31 cellular contexts compared by ENCODE assay signal in genomic region chr4:83024233-83024632, GRCh38.
"Had no signal": no experiment of that assay in that cellular context is flagged by ENCODE, and none has a peak within 500 bp of the region (broad histone marks: within the 10 kb centered on the region; RNA-seq: fewer than 3 reads in every experiment).

No MANE protein-coding gene starts in this region.

- H2AFZ ChIP-seq: hepatocyte had no signal

- H3K79me2 ChIP-seq: hepatocyte had no signal

- H3K4me1 ChIP-seq: esophagus squamous epithelium, gastroesophageal sphincter had no signal

- H3K4me3 Mint-ChIP-seq: activated CD4-positive, alpha-beta memory T cell treated with anti-CD3 and anti-CD28 coated beads for 36 hours; activated CD4-positive, alpha-beta T cell treated with anti-CD3 and anti-CD28 coated beads for 36 hours; activated CD4-positive, alpha-beta T cell treated with anti-CD3 and anti-CD28 coated beads, Interleukin-2, amount 10 ng/mL, durations not matched to agents 24 days and 14 days; activated naive CD8-positive, alpha-beta T cell; activated T-cell treated with anti-CD3 and anti-CD28 coated beads, Interleukin-2, amount 50 U/mL, for 4 hours; activated T-helper 17 cell treated with anti-CD3 and anti-CD28 coated beads, Interleukin-2, amount 50 U/mL, for 72 hours; central memory CD8-positive, alpha-beta T cell; dendritic cell treated with granulocyte-macrophage colony-stimulating factor and Interleukin-4, amounts not matched to agents 40 ng/mL and 50 ng/mL, for 4 days; effector memory CD8-positive, alpha-beta T cell had no signal

- ATAC-seq: activated CD4-positive, alpha-beta T cell treated with anti-CD3 and anti-CD28 coated beads for 36 hours; activated T-cell treated with anti-CD3 and anti-CD28 coated beads, Interleukin-2, amount 50 U/mL, for 4 hours; activated T-helper 17 cell treated with anti-CD3 and anti-CD28 coated beads, Interleukin-2, amount 50 U/mL, for 72 hours; effector memory CD8-positive, alpha-beta T cell; gastroesophageal sphincter; heart right ventricle had no signal

- H3K27ac Mint-ChIP-seq: activated CD4-positive, alpha-beta memory T cell treated with anti-CD3 and anti-CD28 coated beads for 36 hours; activated CD4-positive, alpha-beta T cell treated with anti-CD3 and anti-CD28 coated beads for 36 hours; activated CD4-positive, alpha-beta T cell treated with anti-CD3 and anti-CD28 coated beads, Interleukin-2, amount 10 ng/mL, durations not matched to agents 24 days and 14 days; activated naive CD8-positive, alpha-beta T cell; activated T-helper 17 cell treated with anti-CD3 and anti-CD28 coated beads, Interleukin-2, amount 50 U/mL, for 72 hours; dendritic cell treated with granulocyte-macrophage colony-stimulating factor and Interleukin-4, amounts not matched to agents 40 ng/mL and 50 ng/mL, for 4 days; effector memory CD8-positive, alpha-beta T cell had no signal

- H3K27me3 Mint-ChIP-seq: activated CD4-positive, alpha-beta T cell treated with anti-CD3 and anti-CD28 coated beads for 36 hours; activated T-helper 17 cell treated with anti-CD3 and anti-CD28 coated beads, Interleukin-2, amount 50 U/mL, for 72 hours; dendritic cell treated with granulocyte-macrophage colony-stimulating factor and Interleukin-4, amounts not matched to agents 40 ng/mL and 50 ng/mL, for 4 days had no signal

- H3K4me1 Mint-ChIP-seq: activated T-helper 17 cell treated with anti-CD3 and anti-CD28 coated beads, Interleukin-2, amount 50 U/mL, for 72 hours; central memory CD8-positive, alpha-beta T cell had no signal

- H3K4me2 ChIP-seq: hepatocyte had no signal

- H3K9me3 Mint-ChIP-seq: activated T-helper 17 cell treated with anti-CD3 and anti-CD28 coated beads, Interleukin-2, amount 50 U/mL, for 72 hours; central memory CD8-positive, alpha-beta T cell; effector memory CD8-positive, alpha-beta T cell had no signal

- FAIRE-seq: astrocyte, bronchial epithelial cell had no signal

- H3K4me3 ChIP-seq: coronary artery, dorsolateral prefrontal cortex, esophagus squamous epithelium, gastroesophageal sphincter, heart right ventricle, hepatocyte had no signal

- H3K27ac ChIP-seq: brain microvascular endothelial cell, coronary artery, epithelial cell of prostate, esophagus squamous epithelium, gastroesophageal sphincter, heart right ventricle, hepatocyte, WERI-Rb-1 had no signal

- H3K36me3 ChIP-seq: brain microvascular endothelial cell, esophagus squamous epithelium, gastroesophageal sphincter, heart right ventricle, WERI-Rb-1 had no signal

- H3K27me3 ChIP-seq: brain microvascular endothelial cell, dorsolateral prefrontal cortex, esophagus squamous epithelium, gastroesophageal sphincter, heart right ventricle, hepatocyte had no signal

- DNase-seq: activated CD4-positive, alpha-beta memory T cell treated with anti-CD3 and anti-CD28 coated beads for 36 hours; activated CD4-positive, alpha-beta T cell treated with anti-CD3 and anti-CD28 coated beads for 36 hours; activated CD4-positive, alpha-beta T cell treated with anti-CD3 and anti-CD28 coated beads, Interleukin-2, amount 10 ng/mL, durations not matched to agents 24 days and 14 days; activated CD4-positive, CD25-positive, alpha-beta regulatory T cell; activated CD4-positive, CD25-positive, alpha-beta regulatory T cell treated with anti-CD3 and anti-CD28 coated beads, Interleukin-2, amount 50 U/mL, for 72 hours; activated effector memory CD4-positive, alpha-beta T cell treated with Interleukin-2 at 50 U/mL for 16 hours; activated gamma-delta T cell treated with Interleukin-2 at 50 U/mL for 16 hours; activated naive CD4-positive, alpha-beta T cell treated with anti-CD3 and anti-CD28 coated beads, Interleukin-2, amount 50 U/mL, for 16 hours; activated naive CD4-positive, alpha-beta T cell treated with Interleukin-2 at 50 U/mL for 16 hours; activated T-cell treated with anti-CD3 and anti-CD28 coated beads, Interleukin-2, amount 50 U/mL, for 4 hours; amniotic stem cell; anterior cingulate cortex; brain microvascular endothelial cell; dorsolateral prefrontal cortex; effector CD4-positive, alpha-beta T cell; effector memory CD8-positive, alpha-beta T cell; esophagus squamous epithelium; foreskin melanocyte; heart right ventricle; T-helper 2 cell; WERI-Rb-1 had no signal
